In genomic region chr20:43514062-43514971, GRCh38 we compare ENCODE assay signal across 1 cellular context.
A peak's percentile ranks its signal among the peaks of the same experiment; 100 is the strongest.
TF ChIP-seq lines count a peak whose summit lies in the region.

No MANE protein-coding gene starts in this region.

TF ChIP-seq in HepG2, 621 proteins besides CTCF, POLR2A, EP300 and RAD21 (continued from another document and continues in another):
- TF ChIP-seq ZBTB33 (CRISPR knock-in tag; IDR thresholded peaks at IDR 0.05): 0 out of 2 replicates have a peak, but pooled peaks have one; percentile 24
- TF ChIP-seq NR1H2 (CRISPR knock-in tag; IDR thresholded peaks at IDR 0.05; ENCODE audit: borderline replicate concordance, low read depth): peak; percentile 31; the same call in 1 of the 2 replicates
- 0 out of 2 replicates have a peak, but pooled peaks have one; percentile 45 for TF ChIP-seq KAT7 (CRISPR knock-in tag; IDR thresholded peaks at IDR 0.05; ENCODE audit: borderline replicate concordance)
- TF ChIP-seq SNAPC2 (CRISPR knock-in tag; IDR thresholded peaks at IDR 0.05): 0 out of 2 replicates have a peak, but pooled peaks have one; percentile 12
- peak; percentile 79; the same call in 1 of the 2 replicates for TF ChIP-seq ZNF598 (CRISPR knock-in tag; IDR thresholded peaks at IDR 0.05; ENCODE audit: borderline replicate concordance)
- peak; percentile 66; the same call in 1 of the 2 replicates for TF ChIP-seq SRY (CRISPR knock-in tag; IDR thresholded peaks at IDR 0.05)
- no peak for TF ChIP-seq SKIL (CRISPR knock-in tag; IDR thresholded peaks at IDR 0.05; ENCODE audit: borderline replicate concordance)
- no peak for TF ChIP-seq ZNF33B (CRISPR knock-in tag; IDR thresholded peaks at IDR 0.05)
- TF ChIP-seq TCF7L2 (IDR thresholded peaks at IDR 0.05; ENCODE audit: low read depth, low read length): no peak
- no peak; the same call in 1 of the 2 replicates for TF ChIP-seq STAG1 (CRISPR knock-in tag; IDR thresholded peaks at IDR 0.05)
- no peak for TF ChIP-seq ZSCAN12 (CRISPR knock-in tag; IDR thresholded peaks at IDR 0.05)
- TF ChIP-seq ZNF639 (CRISPR knock-in tag; conservative IDR thresholded peaks at IDR 0.05): 0 out of 2 replicates have a peak, but pooled peaks have one; percentile 50
- TF ChIP-seq AKAP8 (CRISPR knock-in tag; IDR thresholded peaks at IDR 0.05): peak; percentile 81
- TF ChIP-seq SOX6 (IDR thresholded peaks at IDR 0.05): no peak
- TF ChIP-seq SOX6 (CRISPR knock-in tag; IDR thresholded peaks at IDR 0.05): peak; percentile 62
- TF ChIP-seq MIER2 (CRISPR knock-in tag; IDR thresholded peaks at IDR 0.05): no peak
- no peak for TF ChIP-seq ZNF740 (CRISPR knock-in tag; IDR thresholded peaks at IDR 0.05)
- no peak for TF ChIP-seq SUZ12 (IDR thresholded peaks at IDR 0.05; ENCODE audit: low read depth, low read length)
- no peak for TF ChIP-seq SMYD3 (CRISPR knock-in tag; IDR thresholded peaks at IDR 0.05)
- TF ChIP-seq NFYC (CRISPR knock-in tag; IDR thresholded peaks at IDR 0.05): peak; percentile 69
- TF ChIP-seq PATZ1 (CRISPR knock-in tag; IDR thresholded peaks at IDR 0.05): peak; percentile 42
- no peak for TF ChIP-seq CBX2 (IDR thresholded peaks at IDR 0.05; ENCODE audit: low read depth, low read length)
- TF ChIP-seq CBX2 (CRISPR knock-in tag; IDR thresholded peaks at IDR 0.05; ENCODE audit: low read depth): no peak
- TF ChIP-seq GATAD2A (CRISPR knock-in tag; IDR thresholded peaks at IDR 0.05): peak; percentile 31; the same call in 1 of the 2 replicates
- TF ChIP-seq HIVEP1 (CRISPR knock-in tag; IDR thresholded peaks at IDR 0.05): no peak; the same call in 1 of the 2 replicates
- no peak for TF ChIP-seq ZBTB34 (CRISPR knock-in tag; IDR thresholded peaks at IDR 0.05)
- 0 out of 2 replicates have a peak, but pooled peaks have one; percentile 18 for TF ChIP-seq NCOR1 (IDR thresholded peaks at IDR 0.05; ENCODE audit: borderline replicate concordance, low read length)
- no peak for TF ChIP-seq CREB3 (CRISPR knock-in tag; IDR thresholded peaks at IDR 0.05)
- no peak for TF ChIP-seq NFRKB (IDR thresholded peaks at IDR 0.05)
- no peak; the same call in 1 of the 2 replicates for TF ChIP-seq HOXD1 (CRISPR knock-in tag; IDR thresholded peaks at IDR 0.05)
- TF ChIP-seq SMAD9 (CRISPR knock-in tag; IDR thresholded peaks at IDR 0.05): 0 out of 2 replicates have a peak, but pooled peaks have one; percentile 40
- no peak for TF ChIP-seq ZNF589 (CRISPR knock-in tag; conservative IDR thresholded peaks at IDR 0.05)
- TF ChIP-seq PHF5A (CRISPR knock-in tag; IDR thresholded peaks at IDR 0.05; ENCODE audit: low read depth, unreplicated experiment): no peak
- TF ChIP-seq ZNF687 (CRISPR knock-in tag; IDR thresholded peaks at IDR 0.05): peak; percentile 89
- TF ChIP-seq HOXA9 (CRISPR knock-in tag; IDR thresholded peaks at IDR 0.05; ENCODE audit: borderline replicate concordance): no peak
- TF ChIP-seq ZNF576 (CRISPR knock-in tag; IDR thresholded peaks at IDR 0.05): no peak
- no peak for TF ChIP-seq ZNF503 (CRISPR knock-in tag; IDR thresholded peaks at IDR 0.05)
- 0 out of 2 replicates have a peak, but pooled peaks have one; percentile 43 for TF ChIP-seq TFE3 (CRISPR knock-in tag; IDR thresholded peaks at IDR 0.05)
- no peak for TF ChIP-seq ZNF556 (CRISPR knock-in tag; IDR thresholded peaks at IDR 0.05; ENCODE audit: borderline replicate concordance)
- peak; percentile 41; the same call in 1 of the 2 replicates for TF ChIP-seq ZNF274 (CRISPR knock-in tag; IDR thresholded peaks at IDR 0.05)
- TF ChIP-seq ZNF3 (CRISPR knock-in tag; IDR thresholded peaks at IDR 0.05): no peak; the same call in 1 of the 2 replicates
- TF ChIP-seq ZNF580 (CRISPR knock-in tag; IDR thresholded peaks at IDR 0.05; ENCODE audit: borderline replicate concordance, low read depth): peak; percentile 34; the same call in 1 of the 2 replicates
- TF ChIP-seq JUN (CRISPR knock-in tag; IDR thresholded peaks at IDR 0.05): peak; percentile 13; the same call in 1 of the 2 replicates
- TF ChIP-seq KDM5A (IDR thresholded peaks at IDR 0.05; ENCODE audit: borderline replicate concordance, low read length): peak; percentile 39; the same call in 1 of the 2 replicates
- TF ChIP-seq RBAK (CRISPR knock-in tag; IDR thresholded peaks at IDR 0.05): no peak
